21 cellular contexts compared by ENCODE assay signal in genomic region chr6:157929765-157930319, GRCh38. TPM values are rescaled to one million over a fixed set of nuclear protein-coding genes. Genes with fewer than 3 reads are reported as not detected.
DNase-seq lines count a peak whose midpoint lies in the region; ATAC-seq, FAIRE-seq and TF ChIP-seq lines count a peak whose summit lies in the region.
"Had no signal": no experiment of that assay in that cellular context is flagged by ENCODE, and none has a peak within 500 bp of the region (broad histone marks: within the 10 kb centered on the region; RNA-seq: fewer than 3 reads in every experiment).

No MANE protein-coding gene starts in this region.

- CTCF ChIA-PET in HepG2 (lab: Yijun Ruan, JAX; ENCODE audit: low intra/inter-chr PET ratio, low total read pairs) = no interaction called here
- CTCF ChIA-PET in WTC11 (lab: Charles Lee) = no interaction called here

- no peaks in the 10 kb centered on the region for H3K27me3 Mint-ChIP-seq in WTC11 (ENCODE audit: low read depth)
- H3K27me3 Mint-ChIP-seq: CD4-positive, CD25-positive, alpha-beta regulatory T cell; CD8-positive, alpha-beta memory T cell had no signal

- no peak for FAIRE-seq in HepG2 (lab: Jason Lieb, UNC)
- FAIRE-seq: G401.6, GM12892 had no signal

- peaks cover 62% of the 10 kb centered on the region for H3K36me3 Mint-ChIP-seq in WTC11

- no peaks in the 10 kb centered on the region for H4K20me1 ChIP-seq in HepG2 (ENCODE audit: insufficient read depth, low read length)

- no peak overlapping the region for H3K4me2 ChIP-seq in HepG2 (ENCODE audit: low read depth, low read length)

- H3K27ac ChIP-seq in HepG2 (ENCODE audit: extremely low read length, insufficient read depth, low read length) (no peak overlapping the region), right lobe of liver (no peak overlapping the region), dorsolateral prefrontal cortex (peak overlapping the region in 54 of 59 donors; percentile 2 to 93 (median 84)), substantia nigra (ENCODE audit: low read depth, low read length, poor library complexity, severe bottlenecking) (peak overlapping the region; percentile 70), thyroid gland (no peak overlapping the region)
- H3K27ac ChIP-seq: HL-60 had no signal

- no peak for ATAC-seq in HepG2
- no peak for ATAC-seq in right lobe of liver
- ATAC-seq in WTC11 = no peak
- no peak for ATAC-seq in HG03442 (IDR thresholded peaks at IDR 0.05; ENCODE audit: unreplicated experiment)
- no peak for ATAC-seq in GM21515 (IDR thresholded peaks at IDR 0.05; ENCODE audit: unreplicated experiment)
- ATAC-seq: HCT116 had no signal

- no peak for TF ChIP-seq POLR2A in HepG2 (IDR thresholded peaks at IDR 0.05; ENCODE audit: insufficient read depth in 1 of 2, low read depth in 2 of 2, low read length in 2 of 2)
- TF ChIP-seq POLR2A in right lobe of liver (IDR thresholded peaks at IDR 0.05) = no peak
- no peak for TF ChIP-seq POLR2A in thyroid gland (IDR thresholded peaks at IDR 0.05)

- TF ChIP-seq CTCF in HepG2 (CRISPR knock-in tag; IDR thresholded peaks at IDR 0.05) (no peak), right lobe of liver (IDR thresholded peaks at IDR 0.05) (no peak), WTC11 (IDR thresholded peaks at IDR 0.05) (no peak), dorsolateral prefrontal cortex (IDR thresholded peaks at IDR 0.05 in 54 of 56, conservative IDR thresholded peaks at IDR 0.05 in 2 of 56; ENCODE audit: low read depth in 1 of 56, partially characterized antibody in 56 of 56) (no peak), thyroid gland (IDR thresholded peaks at IDR 0.05) (no peak)

- H3K9me3 ChIP-seq in HepG2 (ENCODE audit: low read length) (no peaks in the 10 kb centered on the region), right lobe of liver (no peaks in the 10 kb centered on the region), thyroid gland (no peaks in the 10 kb centered on the region)
- H3K9me3 ChIP-seq: BE2C had no signal

- no peaks in the 10 kb centered on the region for H3K4me1 ChIP-seq in HepG2 (ENCODE audit: insufficient read depth, low read length)
- no peaks in the 10 kb centered on the region for H3K4me1 ChIP-seq in right lobe of liver
- H3K4me1 ChIP-seq in thyroid gland = no peaks in the 10 kb centered on the region
- H3K4me1 ChIP-seq: BE2C had no signal

- TF ChIP-seq EP300 in HepG2 (IDR thresholded peaks at IDR 0.05; ENCODE audit: low read depth in 2 of 2, low read length in 2 of 2) (no peak), HepG2 (CRISPR knock-in tag; IDR thresholded peaks at IDR 0.05; ENCODE audit: borderline replicate concordance) (no peak)

- peak overlapping the region; percentile 37; the same call in 1 of the 2 replicates for H3K27ac Mint-ChIP-seq in WTC11
- H3K27ac Mint-ChIP-seq: CD4-positive, CD25-positive, alpha-beta regulatory T cell; CD8-positive, alpha-beta memory T cell had no signal

- intact Hi-C loops in HepG2 (cut with micrococcal nuclease; ENCODE audit: unreplicated experiment) (no loop called here), right lobe of liver (cut with DNase I) (no loop called here), dorsolateral prefrontal cortex (cut with DNase I) (no loop called here), thyroid gland (cut with DNase I) (no loop called here)

- 90% methylated on average over 3 of the region's 3 CpGs for WGBS in HepG2 (ENCODE audit: low lambda C conversion rate)
- 75% methylated on average over 3 of the region's 3 CpGs for WGBS in right lobe of liver (ENCODE audit: insufficient coverage, low coverage, low lambda C conversion rate, missing lambda C conversion rate)
- WGBS in thyroid gland, 2 donors = 88 to 93% methylated on average over 3 of the region's 3 CpGs

- BruUV-seq in HepG2 (replicated peaks; lab: Mats Ljungman, UMichigan) = no TSS peak

- POLR2A ChIA-PET in HepG2 (lab: Yijun Ruan, JAX) (no interaction called here), WTC11 (lab: Charles Lee) (no interaction called here)

- no peaks in the 10 kb centered on the region for H3K79me2 ChIP-seq in HepG2 (ENCODE audit: insufficient read depth, low read length)

- DNase-seq in HepG2 (ENCODE audit: low spot score) = no peak
- no peak for DNase-seq in right lobe of liver
- DNase-seq in WTC11 (ENCODE audit: low spot score) = no peak
- DNase-seq in dorsolateral prefrontal cortex = no peak
- DNase-seq in substantia nigra (lab: John Stamatoyannopoulos, UW) = no peak
- no peak for DNase-seq in thyroid gland
- DNase-seq: BE2C; CD4-positive, CD25-positive, alpha-beta regulatory T cell; CD8-positive, alpha-beta memory T cell; COR-L47; DMS 273 treated with DMSO at 0.1 percent for 48 hours; GOT3; H7; IMR-90; KBM-7 had no signal

- no peak overlapping the region for H3K4me3 Mint-ChIP-seq in WTC11
- H3K4me3 Mint-ChIP-seq: CD4-positive, CD25-positive, alpha-beta regulatory T cell; CD8-positive, alpha-beta memory T cell had no signal

- in situ Hi-C loops in HepG2 (cut with HindIII; ENCODE audit: extremely low pct_ligation_motif_present, low pct_unique_long_range_greater_than_20kb) = no loop called here

- no peaks in the 10 kb centered on the region for H3K27me3 ChIP-seq in HepG2 (ENCODE audit: control insufficient read depth in 1 of 2, insufficient read depth in 2 of 2, low read length in 2 of 2)
- no peaks in the 10 kb centered on the region for H3K27me3 ChIP-seq in right lobe of liver
- H3K27me3 ChIP-seq in dorsolateral prefrontal cortex = no peaks in the 10 kb centered on the region
- H3K27me3 ChIP-seq in thyroid gland = no peaks in the 10 kb centered on the region
- H3K27me3 ChIP-seq: BE2C had no signal

- H3K4me1 Mint-ChIP-seq in WTC11 = peaks cover 28% of the 10 kb centered on the region
- H3K4me1 Mint-ChIP-seq: CD8-positive, alpha-beta memory T cell had no signal

- TF ChIP-seq RAD21 in HepG2 (CRISPR knock-in tag; IDR thresholded peaks at IDR 0.05) = no peak

- H3K4me3 ChIP-seq in HepG2 (replicated peaks in 1 of 3; ENCODE audit: insufficient read depth in 1 of 3, low read depth in 2 of 3, low read length in 3 of 3) (no peak overlapping the region), right lobe of liver (no peak overlapping the region), dorsolateral prefrontal cortex (no peak overlapping the region), thyroid gland (replicated peaks in 1 of 3) (no peak overlapping the region)

- peaks cover 14 to 65% of the 10 kb centered on the region in 2 experiments for H3K36me3 ChIP-seq in HepG2 (replicated peaks in 1 of 2; ENCODE audit: control insufficient read depth in 1 of 2, insufficient read depth in 2 of 2, low read length in 2 of 2)
- H3K36me3 ChIP-seq in right lobe of liver = peaks cover 0 to 85% (median 18%) of the 10 kb centered on the region in 4 donors
- H3K36me3 ChIP-seq in thyroid gland = peaks cover 29 to 44% of the 10 kb centered on the region in 2 donors

- no peak overlapping the region for H3K9ac ChIP-seq in HepG2 (ENCODE audit: insufficient read depth, low read depth, low read length)

- H3K9me3 Mint-ChIP-seq in WTC11 = no peaks in the 10 kb centered on the region
- H3K9me3 Mint-ChIP-seq: CD4-positive, CD25-positive, alpha-beta regulatory T cell; CD8-positive, alpha-beta memory T cell had no signal

- H2AFZ ChIP-seq in HepG2 (ENCODE audit: low read length) = no peak overlapping the region

TF ChIP-seq in WTC11, 78 proteins besides CTCF, POLR2A, EP300 and RAD21 (continues in another document):
- TF ChIP-seq STAT6 (CRISPR knock-in tag; conservative IDR thresholded peaks at IDR 0.05; ENCODE audit: low read depth) = no peak

RNA-seq across cellular contexts. Expression of gene SYNJ2, which starts 51.8 kb away (rescaled TPM):
- 39.0 and 39.1 TPM in 2 replicates for total RNA-seq in HepG2 (2016; rRNA removed; fragmentation: Illumina TruSeq; extraction: Trizol)
- total RNA-seq in HepG2 (2016; cell fraction: cytosol; rRNA removed; fragmentation: Illumina TruSeq; extraction: Trizol; ENCODE audit: low read depth) = 50.4 and 51.2 TPM in 2 replicates
- 32.6 and 44.6 TPM in 2 replicates for total RNA-seq in HepG2 (2016; cell fraction: insoluble cytoplasmic fraction; rRNA removed; fragmentation: Illumina TruSeq; extraction: Trizol)
- 52.4 and 52.9 TPM in 2 replicates for total RNA-seq in HepG2 (2016; cell fraction: membrane; rRNA removed; fragmentation: Illumina TruSeq; extraction: Trizol)
- total RNA-seq in HepG2 (2016; cell fraction: nucleus; rRNA removed; fragmentation: Illumina TruSeq; extraction: Trizol) = 33.3 and 38.2 TPM in 2 replicates
- polyA plus RNA-seq in HepG2 (2011; rRNA removed) = 57.6 and 59.5 TPM in 2 replicates
- 44.7 and 49.0 TPM in 2 replicates for polyA plus RNA-seq in HepG2 (2011; cell fraction: cytosol; rRNA removed)
- 85.9 and 86.7 TPM in 2 replicates for polyA plus RNA-seq in HepG2 (2011; cell fraction: nucleus; rRNA removed)
- polyA plus RNA-seq in HepG2 (2012) = 53.7 and 59.9 TPM in 2 replicates
- 53.0 and 54.8 TPM in 2 replicates for polyA plus RNA-seq in HepG2 (2016; cell fraction: cytosol; fragmentation: Illumina TruSeq; extraction: Trizol; ENCODE audit: low read depth)
- 28.2 and 29.0 TPM in 2 replicates for polyA plus RNA-seq in HepG2 (2016; cell fraction: insoluble cytoplasmic fraction; fragmentation: Illumina TruSeq; extraction: Trizol; ENCODE audit: low read depth)
- 41.5 and 42.8 TPM in 2 replicates for polyA plus RNA-seq in HepG2 (2016; cell fraction: membrane; fragmentation: Illumina TruSeq; extraction: Trizol; ENCODE audit: low read depth)
- 49.3 and 52.0 TPM in 2 replicates for polyA plus RNA-seq in HepG2 (2016; cell fraction: nucleus; fragmentation: Illumina TruSeq; extraction: Trizol; ENCODE audit: insufficient read depth, low read depth)
- polyA minus RNA-seq in HepG2 (2011; rRNA and poly(A)+ RNA removed; ENCODE audit: low replicate concordance) = 21.9 and 161 TPM in 2 replicates
- polyA minus RNA-seq in HepG2 (2011; cell fraction: cytosol; rRNA and poly(A)+ RNA removed) = 57.2 and 71.5 TPM in 2 replicates
- polyA minus RNA-seq in HepG2 (2011; cell fraction: nucleus; rRNA and poly(A)+ RNA removed) = 135 and 148 TPM in 2 replicates
- 1 to 10 TPM; 3.2 to 7.4 (median 4.2) TPM for total RNA-seq in right lobe of liver
- total RNA-seq in WTC11 (2021) = 11.8 to 15.3 TPM (median 12.4 TPM) in 3 replicates
- total RNA-seq in dorsolateral prefrontal cortex = 100 to 1,000 TPM in 47 of 120 experiments, 10 to 100 TPM in 73; 41.0 to 257 (median 86.5) TPM
- total RNA-seq in thyroid gland = 10 to 100 TPM; 11.3 to 22.7 (median 13.5) TPM

Comparison
In these comparisons a context has a peak if more than half of its experiments do, and no peak if none do; other contexts are left out.
1. H3K27ac ChIP-seq: peak in dorsolateral prefrontal cortex (54 of 59) and substantia nigra (single experiment); none in HepG2 (single experiment), right lobe of liver (0 of 3) and thyroid gland (0 of 3).